Comparison of ENCODE assay signal across 8 cellular contexts in the genomic region with DNA sequence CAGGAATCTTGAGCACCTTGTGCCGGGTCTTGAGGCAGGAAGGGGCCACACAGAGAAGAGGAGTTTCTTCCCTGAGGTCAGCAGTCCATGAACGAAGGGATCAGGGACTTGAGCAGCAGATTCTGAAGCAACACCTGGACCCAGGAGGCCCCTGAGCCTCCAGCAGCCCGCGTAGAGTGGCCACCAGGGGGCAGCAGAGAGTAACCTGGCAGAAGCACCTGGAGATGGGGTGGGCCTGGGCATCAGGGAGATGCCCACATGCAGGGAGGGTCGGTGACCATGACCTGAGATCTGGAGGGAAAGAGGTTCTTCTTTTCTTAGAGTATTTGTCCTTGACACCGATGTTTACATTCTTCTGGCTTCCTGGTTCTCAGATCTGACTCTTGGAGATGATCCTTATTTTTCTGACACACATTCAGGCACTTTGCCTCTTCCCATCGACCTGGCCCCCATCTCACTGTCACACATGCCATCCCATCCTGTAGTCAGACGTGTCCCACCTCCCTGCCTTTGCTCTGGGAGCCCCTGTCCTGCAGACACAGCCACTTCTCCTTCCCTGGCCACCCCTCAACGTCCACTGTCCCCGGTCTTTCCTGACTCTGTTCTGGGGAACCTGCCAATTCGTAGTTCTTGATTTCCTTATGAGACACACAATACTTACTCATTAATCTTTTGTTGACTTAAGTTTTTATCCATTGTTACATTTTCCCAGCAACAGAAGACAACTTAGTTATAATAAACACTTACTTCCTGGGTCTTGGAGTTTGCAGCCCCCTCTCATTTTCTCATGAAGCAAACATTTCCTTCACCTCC.
A peak's percentile ranks its signal among the peaks of the same experiment; 100 is the strongest.
DNase-seq lines count a peak whose midpoint lies in the region; ATAC-seq and TF ChIP-seq lines count a peak whose summit lies in the region.

No MANE protein-coding gene starts in this region.

- TF ChIP-seq CTCF in thoracic aorta (IDR thresholded peaks at IDR 0.05) = peak; percentile 82

- H3K4me1 ChIP-seq in neuronal stem cell (ENCODE audit: control insufficient read depth in 2 of 2, insufficient read depth in 1 of 2, low read depth in 1 of 2, low read length in 2 of 2) = no peaks in the 10 kb centered on the region
- H3K4me1 ChIP-seq in thoracic aorta (ENCODE audit: control insufficient read depth in 1 of 2, low read depth in 2 of 2) = no peaks in the 10 kb centered on the region

- no peak overlapping the region for H3K4ac ChIP-seq in neuronal stem cell (ENCODE audit: low read length)

- H3K23ac ChIP-seq in neuronal stem cell (ENCODE audit: low read depth, low read length, poor library complexity) = peak overlapping the region; percentile 94

- no peak overlapping the region for H2BK15ac ChIP-seq in neuronal stem cell (ENCODE audit: low read length)

- H3K27ac ChIP-seq in neuronal stem cell (replicated peaks; ENCODE audit: low read length) (no peak overlapping the region), thoracic aorta (no peak overlapping the region)

- no peak for TF ChIP-seq POLR2A in erythroblast (IDR thresholded peaks at IDR 0.05; ENCODE audit: low read length)

- H3K79me1 ChIP-seq in neuronal stem cell (ENCODE audit: low read depth, low read length) = no peaks in the 10 kb centered on the region

- no peak overlapping the region for H3K4me2 ChIP-seq in neuronal stem cell (ENCODE audit: insufficient read depth, low read length, poor library complexity, severe bottlenecking)

- H3K36me3 ChIP-seq in neuronal stem cell (replicated peaks in 1 of 2; ENCODE audit: control insufficient read depth in 2 of 2, insufficient read depth in 2 of 2, low read length in 2 of 2) (no peaks in the 10 kb centered on the region), thoracic aorta (no peaks in the 10 kb centered on the region)

- no peak overlapping the region for H2AK5ac ChIP-seq in neuronal stem cell (ENCODE audit: low read depth, low read length)

- H3K9ac ChIP-seq in neuronal stem cell (ENCODE audit: low read depth, low read length, poor library complexity) = no peak overlapping the region

- H2AFZ ChIP-seq in neuronal stem cell (ENCODE audit: low read length) = no peak overlapping the region

- no peak overlapping the region for H2BK120ac ChIP-seq in neuronal stem cell (ENCODE audit: low read depth, low read length)

- H3K9me3 ChIP-seq in neuronal stem cell (replicated peaks in 1 of 2; ENCODE audit: control insufficient read depth in 2 of 2, insufficient read depth in 1 of 2, low read depth in 1 of 2, low read length in 2 of 2) (no peaks in the 10 kb centered on the region), thoracic aorta (no peaks in the 10 kb centered on the region)

- no peak overlapping the region for H3K4me3 ChIP-seq in neuronal stem cell (ENCODE audit: low read length in 2 of 2)
- H3K4me3 ChIP-seq in thoracic aorta = no peak overlapping the region

- WGBS in neuronal stem cell (ENCODE audit: extremely low coverage in 2 of 2, insufficient read length in 2 of 2, insufficient replicate concordance in 1 of 2), 2 donors = no CpG with 5 or more reads among the region's 11 CpGs

- H2BK5ac ChIP-seq in neuronal stem cell (ENCODE audit: low read length) = no peak overlapping the region

- no peak overlapping the region for H4K8ac ChIP-seq in neuronal stem cell (ENCODE audit: low read depth, low read length)

- H2BK12ac ChIP-seq in neuronal stem cell (ENCODE audit: low read length) = no peak overlapping the region

- H3K18ac ChIP-seq in neuronal stem cell (ENCODE audit: low read length) = no peak overlapping the region

- ATAC-seq in thoracic aorta (ENCODE audit: insufficient number of reproducible peaks, low FRiP score, low read depth) = no peak

- no peak overlapping the region for H4K91ac ChIP-seq in neuronal stem cell (ENCODE audit: low read depth, low read length, poor library complexity)

- DNase-seq in NCI-H2029 (lab: John Stamatoyannopoulos, UW) (peak; percentile 15), NCI-H2029 treated with DMSO at 0.1 percent for 48 hours (lab: John Stamatoyannopoulos, UW) (no peak), NCI-H1694 (lab: John Stamatoyannopoulos, UW) (peak; percentile 7), erythroblast (lab: John Stamatoyannopoulos, UW) (peak; percentile 38 to 67), neuronal stem cell (ENCODE audit: low spot score) (peak; percentile 45), thoracic aorta (ENCODE audit: low spot score) (no peak), AML-193 (lab: John Stamatoyannopoulos, UW) (no peak)
- DNase-seq in activated CD8-positive, alpha-beta memory T cell treated with anti-CD3 and anti-CD28 coated beads, Interleukin-2, amount 50 U/mL, for 4 hours = peak; percentile 82

- no peak overlapping the region for H3K14ac ChIP-seq in neuronal stem cell (ENCODE audit: low read length)

- peaks cover 0 to 2% (median 0%) of the 10 kb centered on the region in 3 experiments for H3K27me3 ChIP-seq in neuronal stem cell (ENCODE audit: control insufficient read depth in 3 of 3, insufficient read depth in 3 of 3, low read depth in 1 of 3, low read length in 3 of 3)
- H3K27me3 ChIP-seq in thoracic aorta (replicated peaks; ENCODE audit: insufficient read depth) = no peaks in the 10 kb centered on the region

Comparison
In these comparisons a context has a peak if more than half of its experiments do, and no peak if none do; other contexts are left out.
1. DNase-seq: peak in NCI-H2029 (single experiment), NCI-H1694 (single experiment), activated CD8-positive, alpha-beta memory T cell treated with anti-CD3 and anti-CD28 coated beads, Interleukin-2, amount 50 U/mL, for 4 hours (single experiment), erythroblast (2 of 2) and neuronal stem cell (single experiment); none in NCI-H2029 treated with DMSO at 0.1 percent for 48 hours (single experiment), thoracic aorta (single experiment) and AML-193 (0 of 2).